ENCODE assay signal across 1 cellular context in genomic region chr6:168624948-168625347, GRCh38.
TF ChIP-seq lines count a peak whose summit lies in the region.

No MANE protein-coding gene starts in this region.

TF ChIP-seq in H1, 55 proteins besides CTCF, POLR2A, EP300 and RAD21:
- TF ChIP-seq EZH2 (IDR thresholded peaks at IDR 0.05; ENCODE audit: low read depth, low read length, severe bottlenecking), result no peak
- no peak for TF ChIP-seq JUN (IDR thresholded peaks at IDR 0.05; ENCODE audit: low read depth, low read length)
- no peak for TF ChIP-seq POLR2AphosphoS5 (IDR thresholded peaks at IDR 0.05; ENCODE audit: low read depth, low read length)
- TF ChIP-seq MAX (IDR thresholded peaks at IDR 0.05), result no peak
- no peak for TF ChIP-seq YY1 (IDR thresholded peaks at IDR 0.05; ENCODE audit: low read depth, low read length)
- no peak for TF ChIP-seq HDAC6 (IDR thresholded peaks at IDR 0.05; ENCODE audit: low read depth, low read length)
- TF ChIP-seq ASH2L (IDR thresholded peaks at IDR 0.05; ENCODE audit: low read length), result no peak
- TF ChIP-seq KDM5A (IDR thresholded peaks at IDR 0.05; ENCODE audit: low read length), result no peak
- no peak for TF ChIP-seq FOSL1 (IDR thresholded peaks at IDR 0.05; ENCODE audit: insufficient read depth, low read depth, low read length)
- TF ChIP-seq KDM1A (IDR thresholded peaks at IDR 0.05; ENCODE audit: borderline replicate concordance, low read length), result no peak
- TF ChIP-seq TCF12 (IDR thresholded peaks at IDR 0.05; ENCODE audit: low read depth, low read length), result no peak
- TF ChIP-seq CBX5 (IDR thresholded peaks at IDR 0.05; ENCODE audit: low read depth, low read length), result no peak
